ENCODE assay signal across 1 cellular context in the genomic region with DNA sequence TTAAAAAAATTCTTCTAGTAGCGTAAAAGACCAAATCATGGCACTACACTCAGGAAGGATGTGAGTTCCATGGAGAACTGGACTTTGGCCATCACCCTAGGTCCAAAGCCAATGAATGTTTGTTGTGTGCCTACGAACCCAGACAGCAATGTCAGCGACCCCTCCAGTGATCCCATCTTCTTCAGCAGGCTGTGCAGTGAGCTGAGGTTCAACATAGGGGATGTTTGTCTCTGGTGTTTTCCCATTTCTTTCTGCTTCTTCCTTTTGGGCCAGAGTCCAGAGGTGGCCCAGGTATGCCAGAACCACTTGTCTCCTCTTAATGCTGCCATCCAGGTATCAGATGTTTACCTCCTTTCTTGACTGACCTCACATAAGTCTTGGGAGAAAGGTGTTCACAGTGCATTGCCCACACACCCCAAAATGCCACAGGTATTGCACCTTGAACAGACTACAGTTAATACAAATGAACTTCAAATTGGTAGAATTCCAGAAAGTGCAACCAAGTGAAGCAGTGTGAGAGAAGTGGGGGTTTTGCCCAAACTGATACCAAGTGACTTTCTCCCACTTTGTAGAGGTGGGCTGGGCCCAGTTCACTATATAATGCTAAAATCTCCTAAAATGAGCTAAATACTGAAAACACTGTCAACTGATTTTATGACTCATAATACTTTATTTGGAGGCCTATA.
TF ChIP-seq lines count a peak whose summit lies in the region.

No MANE protein-coding gene starts in this region.

TF ChIP-seq in HepG2, 621 proteins besides CTCF, POLR2A, EP300 and RAD21 (continued from another document):
- TF ChIP-seq, protein P1, sequence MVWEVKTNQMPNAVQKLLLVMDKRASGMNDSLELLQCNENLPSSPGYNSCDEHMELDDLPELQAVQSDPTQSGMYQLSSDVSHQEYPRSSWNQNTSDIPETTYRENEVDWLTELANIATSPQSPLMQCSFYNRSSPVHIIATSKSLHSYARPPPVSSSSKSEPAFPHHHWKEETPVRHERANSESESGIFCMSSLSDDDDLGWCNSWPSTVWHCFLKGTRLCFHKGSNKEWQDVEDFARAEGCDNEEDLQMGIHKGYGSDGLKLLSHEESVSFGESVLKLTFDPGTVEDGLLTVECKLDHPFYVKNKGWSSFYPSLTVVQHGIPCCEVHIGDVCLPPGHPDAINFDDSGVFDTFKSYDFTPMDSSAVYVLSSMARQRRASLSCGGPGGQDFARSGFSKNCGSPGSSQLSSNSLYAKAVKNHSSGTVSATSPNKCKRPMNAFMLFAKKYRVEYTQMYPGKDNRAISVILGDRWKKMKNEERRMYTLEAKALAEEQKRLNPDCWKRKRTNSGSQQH (CRISPR knock-in tag; IDR thresholded peaks at IDR 0.05; ENCODE audit: low read depth): peak; percentile 67
- TF ChIP-seq SOX5 (CRISPR knock-in tag; IDR thresholded peaks at IDR 0.05; ENCODE audit: borderline replicate concordance) (peak; percentile 69; the same call in 1 of the 2 replicates), ZNF407 (CRISPR knock-in tag; IDR thresholded peaks at IDR 0.05; ENCODE audit: not compliant biosample characterization) (no peak), ZMYM4 (CRISPR knock-in tag; IDR thresholded peaks at IDR 0.05) (peak; percentile 98), HNF1B (CRISPR knock-in tag; IDR thresholded peaks at IDR 0.05) (0 out of 2 replicates have a peak, but pooled peaks have one; percentile 28), ZNF34 (CRISPR knock-in tag; IDR thresholded peaks at IDR 0.05; ENCODE audit: borderline replicate concordance) (no peak), KAT8 (CRISPR knock-in tag; IDR thresholded peaks at IDR 0.05) (0 out of 2 replicates have a peak, but pooled peaks have one; percentile 46), WIZ (CRISPR knock-in tag; IDR thresholded peaks at IDR 0.05) (peak; percentile 94; the same call in 1 of the 2 replicates), ZNF431 (CRISPR knock-in tag; IDR thresholded peaks at IDR 0.05; ENCODE audit: borderline replicate concordance, low read depth) (0 out of 2 replicates have a peak, but pooled peaks have one; percentile 48), HNF4G (IDR thresholded peaks at IDR 0.05; ENCODE audit: borderline replicate concordance, low read depth, low read length) (peak; percentile 93), HNF4G (CRISPR knock-in tag; IDR thresholded peaks at IDR 0.05; ENCODE audit: borderline replicate concordance, low read depth) (peak; percentile 85; the same call in 1 of the 2 replicates), FOXP1 (IDR thresholded peaks at IDR 0.05) (no peak), FOXP1 (CRISPR knock-in tag; IDR thresholded peaks at IDR 0.05) (peak; percentile 46; the same call in 1 of the 2 replicates), HOXA3 (CRISPR knock-in tag; IDR thresholded peaks at IDR 0.05) (peak; percentile 77), PHF21A (CRISPR knock-in tag; IDR thresholded peaks at IDR 0.05) (peak; percentile 69), MIER2 (CRISPR knock-in tag; IDR thresholded peaks at IDR 0.05) (peak; percentile 80), MED1 (CRISPR knock-in tag; IDR thresholded peaks at IDR 0.05) (peak; percentile 69), ZFP91 (CRISPR knock-in tag; IDR thresholded peaks at IDR 0.05; ENCODE audit: borderline replicate concordance) (no peak), ZMYM3 (CRISPR knock-in tag; IDR thresholded peaks at IDR 0.05) (peak; percentile 72), POLR2G (IDR thresholded peaks at IDR 0.05; ENCODE audit: low read depth, low read length) (no peak)
- TF ChIP-seq, protein P2, sequence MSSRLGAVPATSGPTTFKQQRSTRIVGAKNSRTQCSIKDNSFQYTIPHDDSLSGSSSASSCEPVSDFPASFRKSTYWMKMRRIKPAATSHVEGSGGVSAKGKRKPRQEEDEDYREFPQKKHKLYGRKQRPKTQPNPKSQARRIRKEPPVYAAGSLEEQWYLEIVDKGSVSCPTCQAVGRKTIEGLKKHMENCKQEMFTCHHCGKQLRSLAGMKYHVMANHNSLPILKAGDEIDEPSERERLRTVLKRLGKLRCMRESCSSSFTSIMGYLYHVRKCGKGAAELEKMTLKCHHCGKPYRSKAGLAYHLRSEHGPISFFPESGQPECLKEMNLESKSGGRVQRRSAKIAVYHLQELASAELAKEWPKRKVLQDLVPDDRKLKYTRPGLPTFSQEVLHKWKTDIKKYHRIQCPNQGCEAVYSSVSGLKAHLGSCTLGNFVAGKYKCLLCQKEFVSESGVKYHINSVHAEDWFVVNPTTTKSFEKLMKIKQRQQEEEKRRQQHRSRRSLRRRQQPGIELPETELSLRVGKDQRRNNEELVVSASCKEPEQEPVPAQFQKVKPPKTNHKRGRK (CRISPR knock-in tag; IDR thresholded peaks at IDR 0.05): no peak
